1 cellular context compared by ENCODE assay signal in genomic region chr10:110413903-110414562, GRCh38.
TF ChIP-seq lines count a peak whose summit lies in the region.

No MANE protein-coding gene starts in this region.

TF ChIP-seq in IMR-90, 13 proteins besides CTCF, POLR2A, EP300 and RAD21 (continued from another document):
- TF ChIP-seq ELK1 (IDR thresholded peaks at IDR 0.05; ENCODE audit: borderline replicate concordance, low read depth, low read length) (no peak), RFX5 (IDR thresholded peaks at IDR 0.05; ENCODE audit: low read depth, low read length) (no peak)
